Comparison of ENCODE assay signal across 14 cellular contexts in the genomic region with DNA sequence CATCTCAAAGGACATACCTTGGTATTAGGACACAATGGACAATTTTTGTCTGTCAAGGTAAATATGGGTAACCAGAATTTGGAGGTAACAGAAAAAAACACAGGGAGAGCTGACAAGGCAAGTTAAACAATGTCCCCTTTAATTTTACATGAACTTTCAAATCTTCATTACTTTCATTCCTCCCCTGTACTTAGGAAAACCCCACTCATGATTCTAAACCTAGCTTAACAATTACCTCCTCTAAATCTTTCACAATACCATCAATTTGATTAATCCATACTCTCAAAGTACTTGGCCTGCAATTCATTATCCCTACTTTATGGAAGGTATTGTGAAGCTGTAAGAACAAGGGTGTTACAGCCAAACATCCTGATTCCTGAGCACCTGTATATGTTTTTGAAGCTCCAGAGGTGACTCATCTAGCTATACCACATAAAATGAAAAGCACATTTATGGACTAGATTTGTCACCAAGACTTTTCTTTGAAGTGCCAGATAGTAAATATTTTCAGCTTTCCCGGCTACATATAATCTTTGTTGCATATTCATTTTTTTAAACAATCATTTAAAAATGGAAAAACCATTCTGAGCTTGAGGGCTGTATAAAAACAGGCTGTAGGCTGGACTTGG. TPM values are rescaled to one million over a fixed set of nuclear protein-coding genes. Genes with fewer than 3 reads are reported as not detected.
A peak's percentile ranks its signal among the peaks of the same experiment; 100 is the strongest.
DNase-seq lines count a peak whose midpoint lies in the region; ATAC-seq lines count a peak whose summit lies in the region.
"Had no signal": no experiment of that assay in that cellular context is flagged by ENCODE, and none has a peak within 500 bp of the region (broad histone marks: within the 10 kb centered on the region; RNA-seq: fewer than 3 reads in every experiment).

No MANE protein-coding gene starts in this region.

- CTCF ChIA-PET in activated CD4-positive, alpha-beta T cell treated with anti-CD3 and anti-CD28 coated beads for 36 hours (lab: Charles Lee): interaction anchor here (0.9 to 1.4 kb wide), 3 partner anchors 17 to 126 kb away, joined by 3 read pairs; no protein-coding TSS in a partner anchor

- intact Hi-C loops in activated CD4-positive, alpha-beta T cell treated with anti-CD3 and anti-CD28 coated beads for 36 hours (cut with DNase I, micrococcal nuclease): loop anchor here in 1 of 2 experiments (5.0 kb wide), 1 partner anchor 84 kb away; the partner anchor contains the start of genes KDM1B and TPMT

- POLR2A ChIA-PET in activated CD4-positive, alpha-beta T cell treated with anti-CD3 and anti-CD28 coated beads for 36 hours (lab: Charles Lee): interaction anchor here (0.8 kb wide), 1 partner anchor 9 kb away, joined by 3 read pairs; no protein-coding TSS in a partner anchor

- peaks cover 53% of the 10 kb centered on the region for H3K4me1 Mint-ChIP-seq in activated CD4-positive, alpha-beta T cell treated with anti-CD3 and anti-CD28 coated beads for 36 hours
- H3K4me1 Mint-ChIP-seq in memory B cell: peaks cover 17% of the 10 kb centered on the region

- H3K9me3 Mint-ChIP-seq in activated CD4-positive, alpha-beta T cell treated with anti-CD3 and anti-CD28 coated beads for 36 hours (ENCODE audit: low read depth): peaks cover 1% of the 10 kb centered on the region
- peaks cover 0 to 4% of the 10 kb centered on the region in 2 donors for H3K9me3 Mint-ChIP-seq in activated naive CD4-positive, alpha-beta T cell treated with anti-CD3 and anti-CD28 coated beads, Interleukin-2, amount 50 U/mL, for 72 hours
- no peaks in the 10 kb centered on the region for H3K9me3 Mint-ChIP-seq in memory B cell

- H3K27ac Mint-ChIP-seq in activated CD4-positive, alpha-beta T cell treated with anti-CD3 and anti-CD28 coated beads for 36 hours: peak overlapping the region; percentile 40
- peak overlapping the region; percentile 40 to 60 for H3K27ac Mint-ChIP-seq in activated naive CD4-positive, alpha-beta T cell treated with anti-CD3 and anti-CD28 coated beads, Interleukin-2, amount 50 U/mL, for 72 hours
- H3K27ac Mint-ChIP-seq in memory B cell: peak overlapping the region; percentile 57

- DNase-seq in activated CD4-positive, alpha-beta T cell treated with anti-CD3 and anti-CD28 coated beads for 36 hours: no peak
- no peak for DNase-seq in activated CD4-positive, alpha-beta T cell treated with anti-CD3 and anti-CD28 coated beads for 48 hours
- DNase-seq in activated naive CD4-positive, alpha-beta T cell treated with anti-CD3 and anti-CD28 coated beads, Interleukin-2, amount 50 U/mL, for 72 hours (ENCODE audit: low spot score in 2 of 2): no peak
- DNase-seq in memory B cell (ENCODE audit: low spot score in 2 of 2) (no peak), cortex of kidney (lab: John Stamatoyannopoulos, UW) (no peak), GM19238 (ENCODE audit: insufficient read length, low spot score) (no peak)
- DNase-seq: adrenal gland; effector memory CD4-positive, alpha-beta T cell; hippocampal formation; NCI-H2171; RPMI8226; substantia nigra had no signal

- H3K4me3 Mint-ChIP-seq in activated CD4-positive, alpha-beta T cell treated with anti-CD3 and anti-CD28 coated beads for 36 hours: no peak overlapping the region
- no peak overlapping the region for H3K4me3 Mint-ChIP-seq in memory B cell

- H3K27me3 Mint-ChIP-seq in activated CD4-positive, alpha-beta T cell treated with anti-CD3 and anti-CD28 coated beads for 36 hours: no peaks in the 10 kb centered on the region
- H3K27me3 Mint-ChIP-seq in memory B cell: no peaks in the 10 kb centered on the region

- peaks cover 80% of the 10 kb centered on the region for H3K36me3 Mint-ChIP-seq in activated CD4-positive, alpha-beta T cell treated with anti-CD3 and anti-CD28 coated beads for 36 hours (ENCODE audit: low read depth)
- H3K36me3 Mint-ChIP-seq in activated naive CD4-positive, alpha-beta T cell treated with anti-CD3 and anti-CD28 coated beads, Interleukin-2, amount 50 U/mL, for 72 hours: peaks cover 29 to 70% of the 10 kb centered on the region in 2 donors
- peaks cover 42% of the 10 kb centered on the region for H3K36me3 Mint-ChIP-seq in memory B cell

- peak; percentile 40 for ATAC-seq in activated CD4-positive, alpha-beta T cell treated with anti-CD3 and anti-CD28 coated beads for 36 hours
- ATAC-seq in HG03442 (IDR thresholded peaks at IDR 0.05; ENCODE audit: unreplicated experiment) (peak; percentile 40), memory B cell (ENCODE audit: low read depth) (no peak), HG03280 (IDR thresholded peaks at IDR 0.05; ENCODE audit: unreplicated experiment) (no peak)
- ATAC-seq in activated naive CD4-positive, alpha-beta T cell treated with anti-CD3 and anti-CD28 coated beads, Interleukin-2, amount 50 U/mL, for 72 hours: peak; percentile 42 to 73

RNA-seq across cellular contexts. Expression of gene DEK, which starts 23.0 kb away (rescaled TPM):
- 100 to 1,000 TPM; 201 to 273 TPM for total RNA-seq in activated CD4-positive, alpha-beta T cell treated with anti-CD3 and anti-CD28 coated beads for 36 hours
- 100 to 1,000 TPM; 185 to 239 TPM for total RNA-seq in activated naive CD4-positive, alpha-beta T cell treated with anti-CD3 and anti-CD28 coated beads, Interleukin-2, amount 50 U/mL, for 72 hours

Comparison
In these comparisons a context has a peak if more than half of its experiments do, and no peak if none do; other contexts are left out.
1. ATAC-seq: peak in activated CD4-positive, alpha-beta T cell treated with anti-CD3 and anti-CD28 coated beads for 36 hours (single experiment), HG03442 (single experiment) and activated naive CD4-positive, alpha-beta T cell treated with anti-CD3 and anti-CD28 coated beads, Interleukin-2, amount 50 U/mL, for 72 hours (2 of 2); none in memory B cell (single experiment) and HG03280 (single experiment).
2. Peak in every context shown above with its lines, with median percentiles within 50 percentile points of each other: H3K27ac Mint-ChIP-seq.